9 cellular contexts compared by ENCODE assay signal in the genomic region with DNA sequence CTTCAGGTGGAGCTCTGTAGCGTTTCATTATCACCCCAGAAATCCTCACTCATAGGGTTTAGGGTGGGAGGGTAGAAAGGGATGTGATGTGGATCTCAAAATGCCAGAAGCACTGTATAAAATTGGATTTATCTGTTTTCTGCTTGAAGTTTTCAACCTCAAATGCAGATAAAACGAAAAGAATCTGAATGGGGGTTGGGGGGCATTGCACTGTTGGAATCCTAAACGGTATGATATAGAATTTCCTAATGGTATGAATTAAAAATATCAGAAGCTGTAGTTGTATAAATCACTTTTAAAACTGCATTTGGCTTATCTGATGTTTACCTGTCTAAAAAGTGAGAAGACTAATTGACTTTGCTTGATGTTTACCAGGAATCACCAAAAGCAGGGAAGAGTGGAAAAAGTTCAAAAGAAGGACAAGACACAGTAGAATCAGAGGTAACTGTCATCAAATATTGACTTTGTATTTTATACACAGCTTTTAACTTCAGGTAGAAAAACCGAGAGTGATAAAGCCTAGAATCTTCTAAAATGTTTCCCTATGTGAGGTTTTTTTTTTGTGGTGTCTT. TPM values are rescaled to one million over a fixed set of nuclear protein-coding genes. Genes with fewer than 3 reads are reported as not detected.
DNase-seq lines count a peak whose midpoint lies in the region; ATAC-seq and TF ChIP-seq lines count a peak whose summit lies in the region.
"Had no signal": no experiment of that assay in that cellular context is flagged by ENCODE, and none has a peak within 500 bp of the region (broad histone marks: within the 10 kb centered on the region; RNA-seq: fewer than 3 reads in every experiment).

No MANE protein-coding gene starts in this region.

- H3K9me3 Mint-ChIP-seq in activated CD4-positive, alpha-beta T cell treated with anti-CD3 and anti-CD28 coated beads for 36 hours (ENCODE audit: low read depth), result no peaks in the 10 kb centered on the region

- peak overlapping the region; percentile 86 to 91 for H3K4me3 ChIP-seq in ascending aorta
- H3K4me3 ChIP-seq in left lung, result peak overlapping the region; percentile 67 to 69
- H3K4me3 ChIP-seq in testis, result peak overlapping the region; percentile 70 to 84

- WGBS in testis, 2 donors, result 13 to 24% methylated on average over 4 of the region's 4 CpGs

- H3K36me3 ChIP-seq in ascending aorta (peaks cover 0 to 9% of the 10 kb centered on the region in 2 donors), left lung (peaks cover 0 to 15% of the 10 kb centered on the region in 2 donors), testis (ENCODE audit: low read depth, missing control alignments) (no peaks in the 10 kb centered on the region)

- H3K27ac ChIP-seq in ascending aorta (peak overlapping the region; percentile 59 to 82), left lung (peak overlapping the region in 1 of 2 donors; percentile 73), testis (peak overlapping the region in 1 of 2 donors; percentile 79)

- POLR2A ChIA-PET in activated CD4-positive, alpha-beta T cell treated with anti-CD3 and anti-CD28 coated beads for 36 hours (lab: Charles Lee), result interaction anchor here (0.7 to 1.1 kb wide), 2 partner anchors 52 to 64 kb away, joined by 3 to 4 read pairs; no protein-coding TSS in a partner anchor

- intact Hi-C loops in activated CD4-positive, alpha-beta T cell treated with anti-CD3 and anti-CD28 coated beads for 36 hours (cut with DNase I, micrococcal nuclease), result loop anchor here in 1 of 2 experiments (1.0 to 10.0 kb wide), 6 partner anchors 63 to 1955 kb away; partner anchors contain the start of genes EIF5, EVL, XRCC3 and YY1
- intact Hi-C loops in ascending aorta (cut with DNase I) (loop anchor here (1.0 to 5.0 kb wide), 4 partner anchors 48 to 830 kb away; partner anchors contain the start of genes ANKRD9, DYNC1H1 and RCOR1), left lung (cut with DNase I) (no loop called here), testis (cut with DNase I; ENCODE audit: low total_unique reads) (loop anchor here (10.0 kb wide), 1 partner anchor 202 kb away; the partner anchor contains the start of gene DYNC1H1)

- peak overlapping the region; percentile 78 for H3K27ac Mint-ChIP-seq in activated CD4-positive, alpha-beta T cell treated with anti-CD3 and anti-CD28 coated beads for 36 hours

- TF ChIP-seq CTCF in ascending aorta (IDR thresholded peaks at IDR 0.05), result no peak
- no peak for TF ChIP-seq CTCF in left lung (IDR thresholded peaks at IDR 0.05)
- no peak for TF ChIP-seq CTCF in testis (IDR thresholded peaks at IDR 0.05)

- H3K27me3 ChIP-seq in ascending aorta, result no peaks in the 10 kb centered on the region
- no peaks in the 10 kb centered on the region for H3K27me3 ChIP-seq in left lung
- H3K27me3 ChIP-seq in testis, result no peaks in the 10 kb centered on the region

- CTCF ChIA-PET in activated CD4-positive, alpha-beta T cell treated with anti-CD3 and anti-CD28 coated beads for 36 hours (lab: Charles Lee), result interaction anchor here (0.6 to 1.9 kb wide), 9 partner anchors 8 to 157 kb away, joined by 3 to 9 read pairs (median 4); no protein-coding TSS in a partner anchor

- TF ChIP-seq POLR2A in testis (IDR thresholded peaks at IDR 0.05), result no peak

- H3K4me1 ChIP-seq in ascending aorta, result peaks cover 0 to 5% of the 10 kb centered on the region in 2 donors
- peaks cover 12 to 29% of the 10 kb centered on the region in 2 donors for H3K4me1 ChIP-seq in left lung
- peaks cover 10% of the 10 kb centered on the region for H3K4me1 ChIP-seq in testis

- peaks cover 50% of the 10 kb centered on the region for H3K4me1 Mint-ChIP-seq in activated CD4-positive, alpha-beta T cell treated with anti-CD3 and anti-CD28 coated beads for 36 hours

- H3K9me3 ChIP-seq in ascending aorta (no peaks in the 10 kb centered on the region), left lung (no peaks in the 10 kb centered on the region), testis (no peaks in the 10 kb centered on the region)

- ATAC-seq in activated CD4-positive, alpha-beta T cell treated with anti-CD3 and anti-CD28 coated beads for 36 hours, result no peak
- ATAC-seq in left lung, result no peak
- no peak for ATAC-seq in HG02678 (IDR thresholded peaks at IDR 0.05; ENCODE audit: unreplicated experiment)

- H3K36me3 Mint-ChIP-seq in activated CD4-positive, alpha-beta T cell treated with anti-CD3 and anti-CD28 coated beads for 36 hours (ENCODE audit: low read depth), result peaks cover 32% of the 10 kb centered on the region

- no peaks in the 10 kb centered on the region for H3K27me3 Mint-ChIP-seq in activated CD4-positive, alpha-beta T cell treated with anti-CD3 and anti-CD28 coated beads for 36 hours

- no peak for DNase-seq in activated CD4-positive, alpha-beta T cell treated with anti-CD3 and anti-CD28 coated beads for 36 hours
- DNase-seq in activated CD4-positive, alpha-beta T cell treated with anti-CD3 and anti-CD28 coated beads, Interleukin-2, amount 50 U/mL, for 4 hours, result no peak
- DNase-seq in ascending aorta (ENCODE audit: low spot score in 2 of 2) (no peak), left lung (no peak), testis (no peak), iPS-NIHi7 (ENCODE audit: extremely low spot score) (no peak), HK-2 (ENCODE audit: unreplicated experiment) (no peak)
- DNase-seq: AML-193 had no signal

- peak overlapping the region; percentile 85 for H3K4me3 Mint-ChIP-seq in activated CD4-positive, alpha-beta T cell treated with anti-CD3 and anti-CD28 coated beads for 36 hours

RNA-seq across cellular contexts. Expression of gene PPP2R5C, which starts 1.1 kb away (rescaled TPM):
- total RNA-seq in activated CD4-positive, alpha-beta T cell treated with anti-CD3 and anti-CD28 coated beads for 36 hours, result 100 to 1,000 TPM; 232 to 281 TPM
- total RNA-seq in ascending aorta (45.6 TPM), left lung (100 to 1,000 TPM; 146 to 176 TPM), testis (100 to 1,000 TPM; 106 to 126 TPM)
- polyA plus RNA-seq in testis (ENCODE audit: insufficient read depth, low read depth, low replicate concordance), result 166 TPM

Comparison
In these comparisons a context has a peak if more than half of its experiments do, and no peak if none do; other contexts are left out.
1. intact Hi-C loops: an anchor here in ascending aorta (1.0 to 5.0 kb wide) and testis (10.0 kb wide); none called in left lung.